In the genomic region with DNA sequence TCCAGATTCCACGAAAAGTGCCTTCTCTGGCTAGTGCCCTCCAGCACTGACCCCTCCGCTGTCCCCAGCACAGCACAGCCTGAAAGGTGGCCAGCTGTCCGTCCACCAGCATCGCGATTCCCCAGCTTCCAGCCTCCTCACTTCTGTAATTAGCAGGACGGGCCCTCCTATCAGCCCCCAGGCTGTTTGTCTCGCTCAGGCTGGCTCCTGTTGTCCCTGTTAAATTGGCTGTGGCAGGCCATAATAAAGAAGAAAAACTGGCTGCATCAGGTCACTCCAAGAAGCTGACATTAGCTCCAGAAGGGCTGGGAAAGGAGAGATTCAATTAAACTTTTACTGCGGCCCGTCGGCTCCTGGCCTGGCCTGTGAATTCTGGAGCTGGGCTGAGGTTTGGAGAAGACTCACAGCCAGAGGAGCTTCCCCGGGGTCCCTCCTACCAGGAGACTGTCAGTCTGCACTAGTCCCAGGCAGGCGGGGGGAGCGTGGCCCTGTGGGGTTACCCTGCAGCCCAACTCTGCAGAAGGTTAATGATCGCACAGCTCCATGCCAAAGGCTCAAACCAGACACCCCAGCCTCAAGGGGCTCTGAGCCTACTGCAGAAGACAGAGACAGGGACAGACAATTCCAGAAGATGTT, we compare ENCODE assay signal across 15 cellular contexts. TPM values are rescaled to one million over a fixed set of nuclear protein-coding genes. Genes with fewer than 3 reads are reported as not detected.
DNase-seq lines count a peak whose midpoint lies in the region; ATAC-seq and TF ChIP-seq lines count a peak whose summit lies in the region.
"Had no signal": no experiment of that assay in that cellular context is flagged by ENCODE, and none has a peak within 500 bp of the region (broad histone marks: within the 10 kb centered on the region; RNA-seq: fewer than 3 reads in every experiment).

No MANE protein-coding gene starts in this region.

- H2AFZ ChIP-seq in MM.1S (ENCODE audit: low read length) = no peak overlapping the region
- H2AFZ ChIP-seq: GM23338 had no signal

- no peaks in the 10 kb centered on the region for H4K20me1 ChIP-seq in MM.1S (ENCODE audit: insufficient read depth, low read length)
- H4K20me1 ChIP-seq: BLaER1 had no signal

- H3K9me3 ChIP-seq in BE2C (peaks cover 3% of the 10 kb centered on the region; the same call in 1 of the 2 replicates), MM.1S (replicated peaks; ENCODE audit: insufficient read depth, low read length) (no peaks in the 10 kb centered on the region)

- no peaks in the 10 kb centered on the region for H3K79me2 ChIP-seq in MM.1S (ENCODE audit: low read length)

- no peak overlapping the region for H3K9ac ChIP-seq in MM.1S (ENCODE audit: low read length)
- H3K9ac ChIP-seq: BLaER1 had no signal

- peaks cover 40% of the 10 kb centered on the region for H3K4me1 ChIP-seq in BE2C
- H3K4me1 ChIP-seq in MM.1S (ENCODE audit: low read length) = no peaks in the 10 kb centered on the region
- H3K4me1 ChIP-seq: BLaER1 had no signal

- no peak overlapping the region for H3K4me3 ChIP-seq in BE2C (ENCODE audit: low read depth, low read length)
- H3K4me3 ChIP-seq in MM.1S (ENCODE audit: low read length) = no peak overlapping the region
- H3K4me3 ChIP-seq: BLaER1, GM23338 had no signal

- DNase-seq in BE2C (peak; percentile 56), MM.1S (no peak), islet precursor cell (peak; percentile 92), retina (peak; percentile 82), inferior parietal cortex (ENCODE audit: extremely low spot score) (no peak)
- DNase-seq: CD8-positive, alpha-beta memory T cell; NCI-H2029 treated with DMSO at 0.1 percent for 48 hours; NCI-H524; NK-92 treated with Interleukin-12 subunit alpha and Interleukin-12 subunit beta, amount 100 ng/mL, for 24 hours; OCI-M1 had no signal

- no peak overlapping the region for H3K27ac ChIP-seq in MM.1S (ENCODE audit: low read length)
- H3K27ac ChIP-seq: BLaER1 had no signal

- TF ChIP-seq CTCF in BE2C (IDR thresholded peaks at IDR 0.05; ENCODE audit: low read depth, low read length) = no peak
- no peak for TF ChIP-seq CTCF in MM.1S (IDR thresholded peaks at IDR 0.05; ENCODE audit: low read length)

- H3F3A ChIP-seq in MM.1S (ENCODE audit: insufficient read depth, low read length) = no peaks in the 10 kb centered on the region

- H3K27me3 ChIP-seq in BE2C = no peaks in the 10 kb centered on the region
- peaks cover 87% of the 10 kb centered on the region for H3K27me3 ChIP-seq in MM.1S (replicated peaks; ENCODE audit: insufficient read depth, low read length)
- H3K27me3 ChIP-seq: BLaER1 had no signal

- ATAC-seq in HG02885 (IDR thresholded peaks at IDR 0.05; ENCODE audit: poor library complexity, unreplicated experiment) (no peak), HG03097 (IDR thresholded peaks at IDR 0.05; ENCODE audit: low FRiP score, unreplicated experiment) (no peak)
- ATAC-seq: GM23338, HepG2 had no signal

- no peaks in the 10 kb centered on the region for H3K9me2 ChIP-seq in MM.1S (replicated peaks; ENCODE audit: insufficient read depth, low read length)

- no peaks in the 10 kb centered on the region for H3K36me3 ChIP-seq in BE2C
- H3K36me3 ChIP-seq in MM.1S (replicated peaks; ENCODE audit: insufficient read depth, low read length) = no peaks in the 10 kb centered on the region
- H3K36me3 ChIP-seq: BLaER1 had no signal

- peak overlapping the region; percentile 47 for H3K4me2 ChIP-seq in MM.1S (ENCODE audit: low read depth, low read length)
- H3K4me2 ChIP-seq: BLaER1, GM23338 had no signal

RNA-seq across cellular contexts. Expression of a gene that starts 40.7 kb away (rescaled TPM):
- 298 TPM for polyA plus RNA-seq in BE2C (2012; ENCODE audit: insufficient read depth, insufficient read length, low read depth)
- polyA plus RNA-seq: CD8-positive, alpha-beta memory T cell; HepG2 had no signal

Comparison
In these comparisons a context has a peak if more than half of its experiments do, and no peak if none do; other contexts are left out.
1. DNase-seq: peak in BE2C (single experiment), islet precursor cell (single experiment) and retina (single experiment); none in MM.1S (single experiment) and inferior parietal cortex (single experiment).